ENCODE assay signal across 8 cellular contexts in genomic region chr22:50267591-50268390, GRCh38.
DNase-seq lines count a peak whose midpoint lies in the region; ATAC-seq and TF ChIP-seq lines count a peak whose summit lies in the region.

No MANE protein-coding gene starts in this region.

- peak in 1 of 2 donors; percentile 18 for ATAC-seq in stimulated activated naive B cell treated with anti-CD40 and anti-IgM and Interleukin-4, amounts not matched to agents 10 μg/mL and 1 μg/mL and 100 μg/mL, for 72 hours (replicated peaks)

- H3K9ac ChIP-seq in BLaER1 treated with 17β-estradiol and CSF1 and Interleukin-3, amounts not matched to agents 10 nM and 100 nM = no peak overlapping the region

- peaks cover 4 to 39% (median 21%) of the 10 kb centered on the region in 11 experiments; a peak in 17 of 22 replicates for H4K20me1 ChIP-seq in BLaER1 treated with 17β-estradiol and CSF1 and Interleukin-3, amounts not matched to agents 10 nM and 100 nM

- in situ Hi-C loops in brain microvascular endothelial cell (cut with HindIII; ENCODE audit: low pct_ligation_motif_present, low sequenced_read_pairs) (no loop called here), HAP-1 (cut with MboI; ENCODE audit: low sequenced_read_pairs) (no loop called here)

- H3K27me3 ChIP-seq in BLaER1 treated with 17β-estradiol and CSF1 and Interleukin-3, amounts not matched to agents 10 nM and 100 nM = peaks cover 0 to 10% (median 6%) of the 10 kb centered on the region in 11 experiments; a peak in 7 of 22 replicates
- H3K27me3 ChIP-seq in brain microvascular endothelial cell (replicated peaks) (no peaks in the 10 kb centered on the region), HAP-1 (ENCODE audit: low read depth) (no peaks in the 10 kb centered on the region)

- H3K9me3 ChIP-seq in BLaER1 treated with 17β-estradiol and CSF1 and Interleukin-3, amounts not matched to agents 10 nM and 100 nM (replicated peaks in 1 of 11) = peaks cover 0 to 8% (median 0%) of the 10 kb centered on the region in 11 experiments; a peak in 3 of 22 replicates
- no peaks in the 10 kb centered on the region for H3K9me3 ChIP-seq in HAP-1

- peak overlapping the region in 6 of 11 experiments; percentile 4 to 100 (median 100); a peak in 4 of 22 replicates for H3K4me2 ChIP-seq in BLaER1 treated with 17β-estradiol and CSF1 and Interleukin-3, amounts not matched to agents 10 nM and 100 nM

- H3K36me3 Mint-ChIP-seq in stimulated activated naive B cell treated with anti-CD40 and anti-IgM and Interleukin-4, amounts not matched to agents 10 μg/mL and 1 μg/mL and 100 μg/mL, for 72 hours = peaks cover 0 to 6% of the 10 kb centered on the region in 2 donors

- H3K4me3 ChIP-seq in BLaER1 treated with 17β-estradiol and CSF1 and Interleukin-3, amounts not matched to agents 10 nM and 100 nM = no peak overlapping the region
- peak overlapping the region; percentile 37 for H3K4me3 ChIP-seq in brain microvascular endothelial cell (ENCODE audit: low read depth, low read length)
- no peak overlapping the region for H3K4me3 ChIP-seq in HAP-1

- H3K27me3 Mint-ChIP-seq in stimulated activated naive B cell treated with anti-CD40 and anti-IgM and Interleukin-4, amounts not matched to agents 10 μg/mL and 1 μg/mL and 100 μg/mL, for 72 hours = peaks cover 12 to 25% of the 10 kb centered on the region in 2 donors

- H3K36me3 ChIP-seq in BLaER1 treated with 17β-estradiol and CSF1 and Interleukin-3, amounts not matched to agents 10 nM and 100 nM = peaks cover 0 to 17% (median 7%) of the 10 kb centered on the region in 11 experiments; a peak in 8 of 22 replicates
- H3K36me3 ChIP-seq in brain microvascular endothelial cell (replicated peaks) (no peaks in the 10 kb centered on the region), HAP-1 (replicated peaks) (no peaks in the 10 kb centered on the region)

- peak overlapping the region; percentile 5 for H3K27ac Mint-ChIP-seq in stimulated activated naive B cell treated with anti-CD40 and anti-IgM and Interleukin-4, amounts not matched to agents 10 μg/mL and 1 μg/mL and 100 μg/mL, for 72 hours

- no peaks in the 10 kb centered on the region for H3K9me3 Mint-ChIP-seq in stimulated activated naive B cell treated with anti-CD40 and anti-IgM and Interleukin-4, amounts not matched to agents 10 μg/mL and 1 μg/mL and 100 μg/mL, for 72 hours

- H3K4me3 Mint-ChIP-seq in stimulated activated naive B cell treated with anti-CD40 and anti-IgM and Interleukin-4, amounts not matched to agents 10 μg/mL and 1 μg/mL and 100 μg/mL, for 72 hours = peak overlapping the region; percentile 14 to 36

- peak; percentile 52 for TF ChIP-seq CTCF in brain microvascular endothelial cell (IDR thresholded peaks at IDR 0.05; ENCODE audit: low read depth, low read length, missing control alignments)

- H3K4me1 Mint-ChIP-seq in stimulated activated naive B cell treated with anti-CD40 and anti-IgM and Interleukin-4, amounts not matched to agents 10 μg/mL and 1 μg/mL and 100 μg/mL, for 72 hours = peaks cover 23 to 45% of the 10 kb centered on the region in 2 donors

- peak; percentile 40 for DNase-seq in T follicular helper cell (ENCODE audit: low read depth)
- no peak for DNase-seq in brain microvascular endothelial cell
- DNase-seq in kidney tubule cell (ENCODE audit: low spot score) = peak; percentile 58
- DNase-seq in stimulated activated naive B cell treated with anti-CD40 and anti-IgM and Interleukin-4, amounts not matched to agents 10 μg/mL and 1 μg/mL and 100 μg/mL, for 72 hours = no peak
- no peak for DNase-seq in HAP-1 (ENCODE audit: low spot score in 2 of 2)
- no peak for DNase-seq in KG1 (lab: John Stamatoyannopoulos, UW)
- no peak for DNase-seq in NCI-H1105 treated with DMSO at 0.1 percent for 48 hours (lab: John Stamatoyannopoulos, UW)

- H3K4me1 ChIP-seq in BLaER1 treated with 17β-estradiol and CSF1 and Interleukin-3, amounts not matched to agents 10 nM and 100 nM = peaks cover 38 to 72% (median 65%) of the 10 kb centered on the region in 10 experiments
- peaks cover 12% of the 10 kb centered on the region for H3K4me1 ChIP-seq in HAP-1

- no peak overlapping the region for H3K27ac ChIP-seq in BLaER1 treated with 17β-estradiol and CSF1 and Interleukin-3, amounts not matched to agents 10 nM and 100 nM
- H3K27ac ChIP-seq in brain microvascular endothelial cell = no peak overlapping the region

Comparison
In these comparisons a context has a peak if more than half of its experiments do, and no peak if none do; other contexts are left out.
1. DNase-seq: peak in T follicular helper cell (single experiment) and kidney tubule cell (single experiment); none in brain microvascular endothelial cell (single experiment), stimulated activated naive B cell treated with anti-CD40 and anti-IgM and Interleukin-4, amounts not matched to agents 10 μg/mL and 1 μg/mL and 100 μg/mL, for 72 hours (single experiment), HAP-1 (0 of 2), KG1 (single experiment) and NCI-H1105 treated with DMSO at 0.1 percent for 48 hours (single experiment).